8 cellular contexts compared by ENCODE assay signal in genomic region chr2:88600038-88600465, GRCh38. TPM values are rescaled to one million over a fixed set of nuclear protein-coding genes. Genes with fewer than 3 reads are reported as not detected.
A peak's percentile ranks its signal among the peaks of the same experiment; 100 is the strongest.
DNase-seq lines count a peak whose midpoint lies in the region; ATAC-seq and TF ChIP-seq lines count a peak whose summit lies in the region.

No MANE protein-coding gene starts in this region.

- H3K9me3 ChIP-seq in left ventricle myocardium inferior (replicated peaks) (no peaks in the 10 kb centered on the region), skeletal muscle satellite cell (replicated peaks; ENCODE audit: low read length) (no peaks in the 10 kb centered on the region), prostate gland (no peaks in the 10 kb centered on the region)

- H3K36me3 ChIP-seq in left ventricle myocardium inferior (peaks cover 9% of the 10 kb centered on the region), skeletal muscle satellite cell (ENCODE audit: insufficient read depth, low read length) (no peaks in the 10 kb centered on the region), prostate gland (no peaks in the 10 kb centered on the region)

- intact Hi-C loops in left ventricle myocardium inferior (cut with micrococcal nuclease) (no loop called here), prostate gland (cut with DNase I) (no loop called here)

- no peaks in the 10 kb centered on the region for H3K27me3 Mint-ChIP-seq in activated naive CD8-positive, alpha-beta T cell treated with anti-CD3 and anti-CD28 coated beads, Interleukin-2, amount 50 U/mL, for 24 hours

- H3K27ac Mint-ChIP-seq in activated naive CD8-positive, alpha-beta T cell treated with anti-CD3 and anti-CD28 coated beads, Interleukin-2, amount 50 U/mL, for 24 hours, result peak overlapping the region; percentile 69

- H3K27ac ChIP-seq in left ventricle myocardium inferior (replicated peaks), result peak overlapping the region; percentile 75
- H3K27ac ChIP-seq in prostate gland, result peak overlapping the region in 1 of 2 donors; percentile 11

- DNase-seq in ELF-1 (ENCODE audit: low read depth, low spot score) (peak; percentile 63), HT-29 (ENCODE audit: low spot score) (peak; percentile 82), RPMI7951 (ENCODE audit: low read depth) (peak; percentile 93), left ventricle myocardium inferior (no peak), prostate gland (ENCODE audit: low spot score) (no peak)
- DNase-seq in activated naive CD8-positive, alpha-beta T cell treated with anti-CD3 and anti-CD28 coated beads, Interleukin-2, amount 50 U/mL, for 24 hours, result peak; percentile 33

- H3K9me3 Mint-ChIP-seq in activated naive CD8-positive, alpha-beta T cell treated with anti-CD3 and anti-CD28 coated beads, Interleukin-2, amount 50 U/mL, for 24 hours, result no peaks in the 10 kb centered on the region

- peaks cover 60% of the 10 kb centered on the region for H3K4me1 Mint-ChIP-seq in activated naive CD8-positive, alpha-beta T cell treated with anti-CD3 and anti-CD28 coated beads, Interleukin-2, amount 50 U/mL, for 24 hours

- H3K36me3 Mint-ChIP-seq in activated naive CD8-positive, alpha-beta T cell treated with anti-CD3 and anti-CD28 coated beads, Interleukin-2, amount 50 U/mL, for 24 hours (ENCODE audit: low read depth), result peaks cover 4% of the 10 kb centered on the region

- WGBS in prostate gland, result 44% methylated on average over 4 of the region's 4 CpGs

- H3K4me3 Mint-ChIP-seq in activated naive CD8-positive, alpha-beta T cell treated with anti-CD3 and anti-CD28 coated beads, Interleukin-2, amount 50 U/mL, for 24 hours, result no peak overlapping the region

- peak; percentile 97 for ATAC-seq in GM21528 (IDR thresholded peaks at IDR 0.05; ENCODE audit: low FRiP score, unreplicated experiment)
- ATAC-seq in activated naive CD8-positive, alpha-beta T cell treated with anti-CD3 and anti-CD28 coated beads, Interleukin-2, amount 50 U/mL, for 24 hours, result peak; percentile 100

- no peak for TF ChIP-seq POLR2A in prostate gland (IDR thresholded peaks at IDR 0.05)

- H3K9ac ChIP-seq in skeletal muscle satellite cell (ENCODE audit: low read depth, low read length), result no peak overlapping the region

- no peaks in the 10 kb centered on the region for H3K27me3 ChIP-seq in left ventricle myocardium inferior (ENCODE audit: low read depth)
- no peaks in the 10 kb centered on the region for H3K27me3 ChIP-seq in skeletal muscle satellite cell (ENCODE audit: control insufficient read depth, insufficient read depth, low read length)
- H3K27me3 ChIP-seq in prostate gland (replicated peaks; ENCODE audit: insufficient read depth), result no peaks in the 10 kb centered on the region

- peaks cover 65% of the 10 kb centered on the region for H3K4me1 ChIP-seq in left ventricle myocardium inferior
- peaks cover 27% of the 10 kb centered on the region for H3K4me1 ChIP-seq in skeletal muscle satellite cell (ENCODE audit: control insufficient read depth, insufficient read depth, low read length)
- peaks cover 3% of the 10 kb centered on the region for H3K4me1 ChIP-seq in prostate gland (replicated peaks)

- H3K4me2 ChIP-seq in skeletal muscle satellite cell (ENCODE audit: low read length), result peak overlapping the region; percentile 16

- TF ChIP-seq CTCF in left ventricle myocardium inferior (IDR thresholded peaks at IDR 0.05; ENCODE audit: borderline replicate concordance) (no peak), prostate gland (IDR thresholded peaks at IDR 0.05) (no peak)

- H3K4me3 ChIP-seq in left ventricle myocardium inferior, result peak overlapping the region; percentile 24
- no peak overlapping the region for H3K4me3 ChIP-seq in skeletal muscle satellite cell (ENCODE audit: low read length)
- H3K4me3 ChIP-seq in prostate gland, result no peak overlapping the region

RNA-seq across cellular contexts. Expression of gene EIF2AK3, which starts 27.2 kb away (rescaled TPM):
- total RNA-seq in HT-29 (2014; rRNA removed; shearing (Covaris generic)), result 7.9 and 10.2 TPM in 2 replicates
- 18.0 and 19.9 TPM in 2 replicates for total RNA-seq in RPMI7951 (2014; rRNA removed; shearing (Covaris generic))
- 8.2 TPM for total RNA-seq in left ventricle myocardium inferior
- total RNA-seq in skeletal muscle satellite cell (2012; rRNA removed), result 14.0 and 18.5 TPM in 2 replicates
- total RNA-seq in prostate gland, result 10 to 100 TPM; 21.4 to 39.1 TPM

Comparison
In these comparisons a context has a peak if more than half of its experiments do, and no peak if none do; other contexts are left out.
1. DNase-seq: peak in ELF-1 (single experiment), HT-29 (single experiment), RPMI7951 (single experiment) and activated naive CD8-positive, alpha-beta T cell treated with anti-CD3 and anti-CD28 coated beads, Interleukin-2, amount 50 U/mL, for 24 hours (single experiment); none in left ventricle myocardium inferior (single experiment) and prostate gland (single experiment).